ENCODE assay signal across 25 cellular contexts in genomic region chr20:24831232-24831631, GRCh38.
"Had no signal": no experiment of that assay in that cellular context is flagged by ENCODE, and none has a peak within 500 bp of the region (broad histone marks: within the 10 kb centered on the region; RNA-seq: fewer than 3 reads in every experiment).

No MANE protein-coding gene starts in this region.

- H3K4me1 ChIP-seq: left ventricle myocardium inferior, pancreas, prostate gland, tibial nerve, uterus had no signal

- H3K27ac ChIP-seq: left ventricle myocardium inferior, pancreas, prostate gland, tibial nerve, uterus had no signal

- H3K27me3 ChIP-seq: pancreas, tibial nerve, uterus had no signal

- H3K4me3 ChIP-seq: left ventricle myocardium inferior, lung, mucosa of descending colon, pancreas, prostate gland, smooth muscle cell, tibial nerve, uterus had no signal

- H3K36me3 ChIP-seq: left ventricle myocardium inferior, pancreas, prostate gland, tibial nerve, uterus had no signal

- ATAC-seq: mucosa of descending colon; naive thymus-derived CD4-positive, alpha-beta T cell; natural killer cell treated with Interleukin-12 subunit alpha and Interleukin-12 subunit beta and Interleukin-15 and Interleukin-18, amount 100 ng/mL, for 72 hours; pancreas; right cardiac atrium; sciatic nerve; stimulated activated memory B cell treated with anti-CD40 and anti-IgM and Interleukin-4, amounts not matched to agents 10 μg/mL and 1 μg/mL and 100 μg/mL, for 72 hours; stimulated activated naive CD8-positive, alpha-beta T cell treated with anti-CD3 and anti-CD28 coated beads, Interleukin-15, amount 100 ng/mL, for 72 hours had no signal

- H3K9me3 ChIP-seq: left ventricle myocardium inferior, mucosa of descending colon, pancreas, prostate gland, uterus had no signal

- DNase-seq: hypothalamus; immature natural killer cell; left ventricle myocardium inferior; midbrain; mucosa of descending colon; naive thymus-derived CD4-positive, alpha-beta T cell; pancreas; posterior cingulate gyrus; retina; right cardiac atrium; stimulated activated CD4-positive, alpha-beta T cell treated with anti-CD3 and anti-CD28 coated beads, Interleukin-1b, Interleukin-23, amount 100 ng/mL, for 48 hours; stimulated activated CD4-positive, alpha-beta T cell treated with anti-CD3 and anti-CD28 coated beads, Interleukin-2, amount 100 ng/mL, for 48 hours; stimulated activated CD4-positive, alpha-beta T cell treated with anti-CD3 and anti-CD28 coated beads, Interleukin-4, amount 100 ng/mL, for 4 hours; stimulated activated CD8-positive, alpha-beta memory T cell treated with anti-CD3 and anti-CD28 coated beads, Interleukin-4, amount 100 ng/mL, for 48 hours; stimulated activated naive CD4-positive, alpha-beta T cell treated with Interleukin-2 at 50 U/mL for 16 hours; stimulated activated naive CD8-positive, alpha-beta T cell treated with anti-CD3 and anti-CD28 coated beads, Interleukin-15, amount 100 ng/mL, for 72 hours; substantia nigra; uterus had no signal

- H3K4me2 ChIP-seq: smooth muscle cell had no signal
